Comparison of ENCODE assay signal across 18 cellular contexts in genomic region chr1:21247892-21248715, GRCh38.
"Had no signal": no experiment of that assay in that cellular context is flagged by ENCODE, and none has a peak within 500 bp of the region (broad histone marks: within the 10 kb centered on the region; RNA-seq: fewer than 3 reads in every experiment).

No MANE protein-coding gene starts in this region.

- H3K9me3 ChIP-seq: gastroesophageal sphincter, heart right ventricle, left ventricle myocardium inferior, ovary, thoracic aorta had no signal

- H3K9me3 Mint-ChIP-seq: activated CD4-positive, alpha-beta T cell treated with anti-CD3 and anti-CD28 coated beads, Interleukin-2, amount 10 ng/mL, durations not matched to agents 7 days and 5 days; activated naive CD4-positive, alpha-beta T cell treated with anti-CD3 and anti-CD28 coated beads for 36 hours; activated T-helper 17 cell treated with anti-CD3 and anti-CD28 coated beads, Interleukin-2, amount 50 U/mL, for 72 hours; neural crest cell; stimulated activated naive CD8-positive, alpha-beta T cell treated with anti-CD3 and anti-CD28 coated beads, Interleukin-15, amount 100 ng/mL, for 72 hours; T-helper 2 cell treated with Interferon-gamma antibody and Interleukin-4, amounts not matched to agents 5 μg/mL and 100 μg/mL, for 36 hours had no signal

- H3K27me3 ChIP-seq: gastroesophageal sphincter, heart right ventricle, ovary had no signal

- H3K4me1 Mint-ChIP-seq: neural crest cell had no signal

- H3K27me3 Mint-ChIP-seq: activated CD4-positive, alpha-beta T cell treated with anti-CD3 and anti-CD28 coated beads, Interleukin-2, amount 10 ng/mL, durations not matched to agents 7 days and 5 days; activated T-helper 17 cell treated with anti-CD3 and anti-CD28 coated beads, Interleukin-2, amount 50 U/mL, for 72 hours; stimulated activated naive CD8-positive, alpha-beta T cell treated with anti-CD3 and anti-CD28 coated beads, Interleukin-15, amount 100 ng/mL, for 72 hours had no signal

- H3K4me3 ChIP-seq: gastroesophageal sphincter, heart right ventricle, left ventricle myocardium inferior, ovary, thoracic aorta had no signal

- H3K36me3 ChIP-seq: ovary had no signal

- H3K27ac Mint-ChIP-seq: activated CD4-positive, alpha-beta T cell treated with anti-CD3 and anti-CD28 coated beads, Interleukin-2, amount 10 ng/mL, durations not matched to agents 7 days and 5 days; activated naive CD4-positive, alpha-beta T cell treated with anti-CD3 and anti-CD28 coated beads for 36 hours; T-helper 2 cell treated with Interferon-gamma antibody and Interleukin-4, amounts not matched to agents 5 μg/mL and 100 μg/mL, for 36 hours had no signal

- H3K27ac ChIP-seq: gastroesophageal sphincter, heart right ventricle, left ventricle myocardium inferior, ovary, thoracic aorta had no signal

- FAIRE-seq: astrocyte, endometrium, islet of Langerhans, urothelium cell line had no signal

- DNase-seq: activated CD4-positive, alpha-beta T cell treated with anti-CD3 and anti-CD28 coated beads, Interleukin-2, amount 10 ng/mL, durations not matched to agents 7 days and 5 days; activated CD8-positive, alpha-beta memory T cell treated with anti-CD3 and anti-CD28 coated beads, Interleukin-2, amount 50 U/mL, for 48 hours; activated naive CD4-positive, alpha-beta T cell treated with anti-CD3 and anti-CD28 coated beads for 36 hours; heart right ventricle; left ventricle myocardium inferior; mesendoderm; ovary; stimulated activated CD4-positive, alpha-beta T cell treated with anti-CD3 and anti-CD28 coated beads, Interleukin-4, amount 100 ng/mL, for 24 hours; stimulated activated naive CD8-positive, alpha-beta T cell treated with anti-CD3 and anti-CD28 coated beads, Interleukin-15, amount 100 ng/mL, for 72 hours had no signal

- H3K4me3 Mint-ChIP-seq: activated CD4-positive, alpha-beta T cell treated with anti-CD3 and anti-CD28 coated beads, Interleukin-2, amount 10 ng/mL, durations not matched to agents 7 days and 5 days; activated naive CD4-positive, alpha-beta T cell treated with anti-CD3 and anti-CD28 coated beads for 36 hours; activated T-helper 17 cell treated with anti-CD3 and anti-CD28 coated beads, Interleukin-2, amount 50 U/mL, for 72 hours; neural crest cell; stimulated activated naive CD8-positive, alpha-beta T cell treated with anti-CD3 and anti-CD28 coated beads, Interleukin-15, amount 100 ng/mL, for 72 hours; T-helper 2 cell treated with Interferon-gamma antibody and Interleukin-4, amounts not matched to agents 5 μg/mL and 100 μg/mL, for 36 hours had no signal

- ATAC-seq: activated T-helper 17 cell treated with anti-CD3 and anti-CD28 coated beads, Interleukin-2, amount 50 U/mL, for 72 hours; gastroesophageal sphincter; heart right ventricle; stimulated activated naive CD8-positive, alpha-beta T cell treated with anti-CD3 and anti-CD28 coated beads, Interleukin-15, amount 100 ng/mL, for 72 hours had no signal
